ENCODE assay signal across 10 cellular contexts in the genomic region with DNA sequence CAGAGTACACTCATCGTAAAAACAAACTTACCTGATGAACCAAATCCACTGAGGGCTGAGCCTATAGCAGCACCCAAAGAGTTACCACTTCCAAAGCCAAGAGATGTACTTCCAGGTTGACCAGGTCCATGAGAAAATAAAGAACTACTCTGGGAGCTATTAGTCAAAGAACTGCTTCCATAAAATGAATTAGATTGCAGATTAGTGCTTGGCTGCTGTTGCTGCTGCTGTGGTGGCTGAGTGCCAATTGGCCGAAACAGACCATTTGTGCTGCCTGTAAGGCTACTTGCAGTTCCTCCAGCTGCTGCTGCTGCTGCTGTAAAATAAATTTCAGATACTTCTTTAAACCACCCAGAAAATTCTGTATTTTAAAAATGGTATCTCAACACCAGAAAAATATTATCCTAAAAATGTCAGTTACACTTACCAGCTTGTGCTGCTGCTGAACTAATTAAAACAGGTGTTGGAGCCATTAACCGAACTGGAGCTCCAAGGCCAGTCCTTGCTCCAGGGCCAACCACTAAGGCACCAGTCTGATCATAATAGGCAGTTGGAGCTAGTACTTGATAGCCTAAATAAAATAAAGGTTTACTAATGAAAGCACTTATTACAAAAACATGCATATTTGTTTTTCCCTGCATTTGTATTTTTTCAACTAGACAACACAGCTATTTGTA. TPM values are rescaled to one million over a fixed set of nuclear protein-coding genes. Genes with fewer than 3 reads are reported as not detected.
A peak's percentile ranks its signal among the peaks of the same experiment; 100 is the strongest.
DNase-seq lines count a peak whose midpoint lies in the region; ATAC-seq and TF ChIP-seq lines count a peak whose summit lies in the region.
"Had no signal": no experiment of that assay in that cellular context is flagged by ENCODE, and none has a peak within 500 bp of the region (broad histone marks: within the 10 kb centered on the region; RNA-seq: fewer than 3 reads in every experiment).

No MANE protein-coding gene starts in this region.

- H3K4me2 ChIP-seq in MM.1S (ENCODE audit: low read depth, low read length): no peak overlapping the region

- H3K36me3 ChIP-seq in MM.1S (replicated peaks; ENCODE audit: insufficient read depth, low read length): peaks cover 12% of the 10 kb centered on the region; the same call in 1 of the 2 replicates

- no peaks in the 10 kb centered on the region for H4K20me1 ChIP-seq in MM.1S (ENCODE audit: insufficient read depth, low read length)

- no peak overlapping the region for H3K9ac ChIP-seq in MM.1S (ENCODE audit: low read length)

- H3K4me3 ChIP-seq in fibroblast of mammary gland (ENCODE audit: control insufficient read depth, low read depth, low read length) (no peak overlapping the region), MM.1S (ENCODE audit: low read length) (no peak overlapping the region)

- H3K9me2 ChIP-seq in MM.1S (replicated peaks; ENCODE audit: insufficient read depth, low read length): no peaks in the 10 kb centered on the region

- peaks cover 91% of the 10 kb centered on the region for H3K79me2 ChIP-seq in MM.1S (ENCODE audit: low read length)

- ATAC-seq in HG03520 (IDR thresholded peaks at IDR 0.05; ENCODE audit: unreplicated experiment): no peak

- H3F3A ChIP-seq in MM.1S (ENCODE audit: insufficient read depth, low read length): no peaks in the 10 kb centered on the region; the same call in 1 of the 2 replicates

- H2AFZ ChIP-seq in MM.1S (ENCODE audit: low read length): no peak overlapping the region

- DNase-seq in C1 segment of cervical spinal cord (lab: John Stamatoyannopoulos, UW): peak in 10 of 14 donors; percentile 8 to 55 (median 32)
- peak; percentile 8 for DNase-seq in NCI-H446 treated with DMSO at 0.1 percent for 48 hours (lab: John Stamatoyannopoulos, UW)
- DNase-seq in fibroblast of mammary gland (ENCODE audit: low read depth): peak; percentile 27
- DNase-seq in myocyte (ENCODE audit: low read depth): peak; percentile 44
- no peak for DNase-seq in HCEC 1CT
- no peak for DNase-seq in activated CD4-positive, alpha-beta T cell treated with anti-CD3 and anti-CD28 coated beads for 1 hour
- no peak for DNase-seq in MM.1S
- DNase-seq: CD4-positive, alpha-beta T cell; effector CD4-positive, alpha-beta T cell had no signal

- H3K4me1 ChIP-seq in MM.1S (ENCODE audit: low read length): peaks cover 5% of the 10 kb centered on the region; the same call in 1 of the 2 replicates

- no peak overlapping the region for H3K27ac ChIP-seq in MM.1S (ENCODE audit: low read length)

- no peaks in the 10 kb centered on the region for H3K9me3 ChIP-seq in MM.1S (replicated peaks; ENCODE audit: insufficient read depth, low read length)

- TF ChIP-seq CTCF in fibroblast of mammary gland (conservative IDR thresholded peaks at IDR 0.05; ENCODE audit: control insufficient read depth, insufficient read depth, low read depth, low read length) (no peak), MM.1S (IDR thresholded peaks at IDR 0.05; ENCODE audit: low read length) (no peak)

- H3K27me3 ChIP-seq in MM.1S (replicated peaks; ENCODE audit: insufficient read depth, low read length): no peaks in the 10 kb centered on the region

RNA-seq across cellular contexts. Expression of a gene that starts 58.1 kb away (rescaled TPM):
- 9.8 and 11.0 TPM in 2 replicates for total RNA-seq in myocyte
- polyA plus RNA-seq in myocyte (2012): 7.4 TPM
- total RNA-seq: CD4-positive, alpha-beta T cell had no signal

Comparison
In these comparisons a context has a peak if more than half of its experiments do, and no peak if none do; other contexts are left out.
1. DNase-seq: peak in C1 segment of cervical spinal cord (10 of 14), NCI-H446 treated with DMSO at 0.1 percent for 48 hours (single experiment), fibroblast of mammary gland (single experiment) and myocyte (single experiment); none in HCEC 1CT (single experiment), activated CD4-positive, alpha-beta T cell treated with anti-CD3 and anti-CD28 coated beads for 1 hour (single experiment) and MM.1S (single experiment).